Comparison of ENCODE assay signal across 8 cellular contexts in the genomic region with DNA sequence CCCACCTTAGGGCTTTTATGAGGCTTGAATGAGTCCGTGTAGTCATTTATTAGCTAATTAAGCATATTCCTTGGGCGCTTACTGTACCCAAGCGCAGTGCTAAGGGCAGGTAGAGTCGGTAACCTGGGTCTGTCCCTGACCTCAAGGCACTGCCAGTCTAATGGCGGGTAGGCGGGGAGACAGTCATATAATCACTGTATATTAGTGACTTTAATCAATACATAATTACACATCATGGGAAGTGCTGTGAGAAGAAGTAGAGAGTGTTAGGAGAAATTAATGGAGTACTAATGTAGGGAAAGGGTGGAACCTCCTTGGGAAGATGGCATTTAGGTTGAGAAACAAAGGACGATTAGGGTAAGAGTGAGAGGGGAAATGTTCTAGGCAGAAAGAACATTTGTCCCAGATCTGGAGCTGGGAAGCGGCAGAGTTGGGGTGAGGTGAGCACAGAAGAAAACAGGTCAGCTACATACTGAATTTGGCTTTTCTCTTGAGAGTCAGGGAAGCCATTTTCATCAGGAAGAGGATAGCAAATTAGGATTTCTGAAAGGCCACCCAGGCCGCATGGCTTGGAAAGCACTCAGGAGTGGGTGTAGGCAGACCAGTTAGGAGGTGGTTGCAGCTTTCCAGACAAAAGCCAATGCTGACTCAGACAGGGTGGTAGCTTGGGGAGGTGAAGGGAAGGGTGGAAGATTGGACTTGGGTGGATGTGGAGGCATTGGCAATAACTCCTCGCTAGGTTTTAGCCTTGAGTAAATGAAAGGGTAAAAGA. TPM values are rescaled to one million over a fixed set of nuclear protein-coding genes. Genes with fewer than 3 reads are reported as not detected.
A peak's percentile ranks its signal among the peaks of the same experiment; 100 is the strongest.
DNase-seq lines count a peak whose midpoint lies in the region; ATAC-seq and TF ChIP-seq lines count a peak whose summit lies in the region.

No MANE protein-coding gene starts in this region.

- peak overlapping the region in 9 of 10 donors; percentile 90 to 99 (median 97) for H3K27ac ChIP-seq in heart right ventricle
- H3K27ac ChIP-seq in ascending aorta = peak overlapping the region; percentile 86 to 97
- peak overlapping the region; percentile 95 to 97 for H3K27ac ChIP-seq in lung (ENCODE audit: low read depth in 1 of 2, low read length in 1 of 2)
- H3K27ac ChIP-seq in urinary bladder (ENCODE audit: low read depth) = peak overlapping the region; percentile 92

- WGBS in heart right ventricle, 2 donors = 44 to 45% methylated on average over 10 of the region's 10 CpGs
- WGBS in lung, 2 donors = 44 to 46% methylated on average over 10 of the region's 10 CpGs
- WGBS in urinary bladder = 43% methylated on average over 10 of the region's 10 CpGs

- intact Hi-C loops in heart right ventricle (cut with DNase I) = loop anchor here in 3 of 10 donors (5.0 kb wide), 3 partner anchors 121 to 241 kb away; partner anchors contain the start of gene MANBAL (in 2 of the 3)
- intact Hi-C loops in left ventricle myocardium superior (cut with micrococcal nuclease) = no loop called here
- intact Hi-C loops in ascending aorta (cut with DNase I) = loop anchor here (5.0 kb wide), 1 partner anchor 131 kb away; no protein-coding TSS in a partner anchor

- H3K4me1 ChIP-seq in heart right ventricle (peaks cover 21 to 39% (median 35%) of the 10 kb centered on the region in 9 donors), ascending aorta (peaks cover 0 to 9% of the 10 kb centered on the region in 2 donors), lung (ENCODE audit: control insufficient read depth in 2 of 2, insufficient read depth in 2 of 2, low read length in 2 of 2) (peaks cover 21 to 26% of the 10 kb centered on the region in 2 donors), urinary bladder (ENCODE audit: insufficient read depth) (no peaks in the 10 kb centered on the region)

- H3K27me3 ChIP-seq in heart right ventricle (no peaks in the 10 kb centered on the region), ascending aorta (no peaks in the 10 kb centered on the region), lung (ENCODE audit: control insufficient read depth, insufficient read depth) (no peaks in the 10 kb centered on the region)

- H3K4me3 ChIP-seq in heart right ventricle (peak overlapping the region; percentile 83 to 99 (median 93)), ascending aorta (peak overlapping the region; percentile 96), lung (peak overlapping the region; percentile 46), urinary bladder (ENCODE audit: low read depth, low read length) (peak overlapping the region; percentile 95)

- no peaks in the 10 kb centered on the region for H3K36me3 ChIP-seq in heart right ventricle
- no peaks in the 10 kb centered on the region for H3K36me3 ChIP-seq in ascending aorta
- H3K36me3 ChIP-seq in lung (ENCODE audit: control insufficient read depth in 2 of 2, insufficient read depth in 2 of 2, low read length in 2 of 2) = no peaks in the 10 kb centered on the region
- no peaks in the 10 kb centered on the region for H3K36me3 ChIP-seq in urinary bladder (ENCODE audit: insufficient read depth)

- ATAC-seq in heart right ventricle (peak in 4 of 8 donors; percentile 1 to 3 (median 1)), left ventricle myocardium superior (no peak), lung (ENCODE audit: insufficient read depth, low FRiP score) (no peak), HG03342 (IDR thresholded peaks at IDR 0.05; ENCODE audit: unreplicated experiment) (no peak)

- no peak for DNase-seq in heart right ventricle
- DNase-seq in left ventricle myocardium superior = no peak
- peak in 1 of 2 donors; percentile 49 for DNase-seq in ascending aorta (ENCODE audit: low spot score in 2 of 2)
- no peak for DNase-seq in lung (ENCODE audit: low spot score)
- DNase-seq in HEK293T (ENCODE audit: extremely low spot score) = no peak
- no peak for DNase-seq in SHP77 (lab: John Stamatoyannopoulos, UW)

- no peaks in the 10 kb centered on the region for H3K9me3 ChIP-seq in heart right ventricle
- no peaks in the 10 kb centered on the region for H3K9me3 ChIP-seq in ascending aorta
- H3K9me3 ChIP-seq in lung (ENCODE audit: control insufficient read depth in 2 of 2, insufficient read depth in 1 of 2, low read length in 1 of 2) = no peaks in the 10 kb centered on the region

- TF ChIP-seq CTCF in heart right ventricle (IDR thresholded peaks at IDR 0.05) (no peak), ascending aorta (IDR thresholded peaks at IDR 0.05) (no peak), lung (IDR thresholded peaks at IDR 0.05; ENCODE audit: control extremely low read depth, extremely low read depth) (no peak)

- CTCF ChIA-PET in HEK293T (lab: Yijun Ruan, JAX) = no interaction called here

- POLR2A ChIA-PET in HEK293T (lab: Yijun Ruan, JAX) = no interaction called here

TF ChIP-seq in HEK293T, 16 proteins besides CTCF, POLR2A, EP300 and RAD21:
- TF ChIP-seq FOXK2 (IDR thresholded peaks at IDR 0.05) = no peak
- TF ChIP-seq ZNF384 (IDR thresholded peaks at IDR 0.05) = no peak
- TF ChIP-seq SUZ12 (IDR thresholded peaks at IDR 0.05) = no peak
- no peak for TF ChIP-seq FOXM1 (IDR thresholded peaks at IDR 0.05; ENCODE audit: borderline replicate concordance)
- TF ChIP-seq BHLHE40 (IDR thresholded peaks at IDR 0.05; ENCODE audit: borderline replicate concordance) = no peak

RNA-seq across cellular contexts. Expression of gene BLCAP, which starts 1.0 kb away (rescaled TPM):
- total RNA-seq in heart right ventricle (100 to 1,000 TPM in 1 of 10 donors, 10 to 100 TPM in 9; 66.1 to 106 (median 84.1) TPM), left ventricle myocardium superior (93.8 TPM), ascending aorta (43.9 TPM), lung (10 to 100 TPM; 54.2 to 81.5 TPM), urinary bladder (82.5 TPM)
- polyA plus RNA-seq in heart right ventricle (10 to 100 TPM; 73.3 to 79.3 TPM), lung (10 to 100 TPM; 53.3 to 56.2 TPM), urinary bladder (94.0 TPM)

RNA-seq across cellular contexts. Expression of gene NNAT, which starts 7.6 kb away (rescaled TPM):
- total RNA-seq in heart right ventricle (under 1 TPM in 5 of 10 donors, not detected in 5; 0.24 to 0.78 (median 0.46) TPM), left ventricle myocardium superior (0.25 TPM), ascending aorta (not detected), lung (10 to 100 TPM in 1 of 2 donors, 1 to 10 TPM in 1; 1.9 to 14.6 TPM), urinary bladder (31.4 TPM)
- polyA plus RNA-seq in heart right ventricle (1 to 10 TPM in 1 of 2 donors, under 1 TPM in 1; 0.29 to 1.1 TPM), lung (10 to 100 TPM in 1 of 2 donors, under 1 TPM in 1; 0.98 to 20.6 TPM), urinary bladder (61.2 TPM)

Comparison
In these comparisons a context has a peak if more than half of its experiments do, and no peak if none do; other contexts are left out.
1. H3K4me3 ChIP-seq: peak in every context shown above with its lines; median percentile 96 in ascending aorta; 95 in urinary bladder; 93 in heart right ventricle; 46 in lung.